20 cellular contexts compared by ENCODE assay signal in genomic region chr13:50921706-50922105, GRCh38.
"Had no signal": no experiment of that assay in that cellular context is flagged by ENCODE, and none has a peak within 500 bp of the region (broad histone marks: within the 10 kb centered on the region; RNA-seq: fewer than 3 reads in every experiment).

No MANE protein-coding gene starts in this region.

- H3K27me3 ChIP-seq: hepatocyte, ovary, suprapubic skin, thyroid gland, upper lobe of left lung, vagina had no signal

- H3K4me2 ChIP-seq: hepatocyte, smooth muscle cell had no signal

- H3K36me3 ChIP-seq: lower lobe of right lung, ovary, suprapubic skin, thyroid gland, upper lobe of left lung, vagina had no signal

- H3K9me3 ChIP-seq: thyroid gland, vagina had no signal

- H3K4me3 ChIP-seq: hepatocyte, left ventricle myocardium inferior, lower lobe of right lung, ovary, smooth muscle cell, suprapubic skin, thyroid gland, upper lobe of left lung, vagina had no signal

- H3K27ac ChIP-seq: hepatocyte, left ventricle myocardium inferior, lower lobe of right lung, ovary, suprapubic skin, thyroid gland, upper lobe of left lung, vagina had no signal

- DNase-seq: dermis blood vessel endothelial cell; erythroblast; foreskin melanocyte; head of caudate nucleus; kidney; left cardiac atrium; left ventricle myocardium inferior; lower lobe of right lung; natural killer cell; nucleus accumbens; ovary; right cardiac atrium; stimulated activated CD4-positive, alpha-beta T cell treated with anti-CD3 and anti-CD28 coated beads, Interleukin-2, amount 100 ng/mL, for 48 hours; stimulated activated naive CD4-positive, alpha-beta T cell treated with Interleukin-2 at 50 U/mL for 16 hours; thyroid gland; upper lobe of left lung had no signal

- H2AFZ ChIP-seq: hepatocyte had no signal
